In the genomic region with DNA sequence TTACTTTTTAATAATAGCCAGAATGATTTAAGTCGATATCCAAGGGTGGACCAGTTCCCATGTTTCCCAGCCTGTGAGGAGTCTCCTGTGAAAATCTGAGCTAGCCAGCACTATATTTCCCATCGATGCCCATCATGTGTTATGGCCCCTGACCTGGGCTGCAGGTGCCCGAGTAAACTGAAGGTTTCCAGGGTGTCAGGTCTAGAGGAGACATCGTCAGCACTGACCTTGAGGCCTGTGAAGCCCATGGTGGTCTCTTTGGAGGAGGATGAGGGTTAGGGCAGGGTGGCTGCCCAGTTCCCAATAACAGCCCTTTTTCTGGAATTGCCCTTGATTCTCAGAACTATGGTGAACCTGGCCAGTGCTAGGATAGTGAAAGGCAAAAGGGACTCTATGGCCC, we compare ENCODE assay signal across 19 cellular contexts.
DNase-seq lines count a peak whose midpoint lies in the region; ATAC-seq and TF ChIP-seq lines count a peak whose summit lies in the region.
"Had no signal": no experiment of that assay in that cellular context is flagged by ENCODE, and none has a peak within 500 bp of the region (broad histone marks: within the 10 kb centered on the region; RNA-seq: fewer than 3 reads in every experiment).

No MANE protein-coding gene starts in this region.

- no peak overlapping the region for H3K4me3 Mint-ChIP-seq in activated CD4-positive, alpha-beta memory T cell treated with anti-CD3 and anti-CD28 coated beads, Interleukin-2, amount 10 ng/mL, durations not matched to agents 7 days and 5 days
- no peak overlapping the region for H3K4me3 Mint-ChIP-seq in activated CD4-positive, alpha-beta memory T cell treated with anti-CD3 and anti-CD28 coated beads for 36 hours
- H3K4me3 Mint-ChIP-seq in osteocyte (ENCODE audit: unreplicated experiment) = no peak overlapping the region
- H3K4me3 Mint-ChIP-seq: CD14-positive monocyte; CD4-positive, alpha-beta memory T cell; GM23338; HFFc6 had no signal

- H3K4me3 ChIP-seq in RWPE2 (ENCODE audit: severe bottlenecking) (no peak overlapping the region), WERI-Rb-1 (ENCODE audit: low read depth, low read length) (no peak overlapping the region), prostate gland (no peak overlapping the region)
- H3K4me3 ChIP-seq: A549, BLaER1, GM23338 had no signal

- peaks cover 11% of the 10 kb centered on the region for H3K27me3 Mint-ChIP-seq in activated CD4-positive, alpha-beta memory T cell treated with anti-CD3 and anti-CD28 coated beads, Interleukin-2, amount 10 ng/mL, durations not matched to agents 7 days and 5 days
- H3K27me3 Mint-ChIP-seq in activated CD4-positive, alpha-beta memory T cell treated with anti-CD3 and anti-CD28 coated beads for 36 hours = peaks cover 5% of the 10 kb centered on the region
- peaks cover 4% of the 10 kb centered on the region for H3K27me3 Mint-ChIP-seq in osteocyte (ENCODE audit: unreplicated experiment)
- H3K27me3 Mint-ChIP-seq: CD4-positive, alpha-beta memory T cell had no signal

- ATAC-seq in RWPE2 (ENCODE audit: low read depth) (no peak), HG03175 (IDR thresholded peaks at IDR 0.05; ENCODE audit: unreplicated experiment) (no peak)
- ATAC-seq: HCT116 had no signal

- H3K9me3 ChIP-seq in RWPE2 (ENCODE audit: severe bottlenecking) (no peaks in the 10 kb centered on the region), WERI-Rb-1 (ENCODE audit: severe bottlenecking) (no peaks in the 10 kb centered on the region), prostate gland (no peaks in the 10 kb centered on the region)
- H3K9me3 ChIP-seq: A549, BLaER1 had no signal

- no peaks in the 10 kb centered on the region for H3K36me3 ChIP-seq in RWPE2 (ENCODE audit: low read depth)
- no peaks in the 10 kb centered on the region for H3K36me3 ChIP-seq in WERI-Rb-1
- H3K36me3 ChIP-seq in prostate gland = no peaks in the 10 kb centered on the region
- H3K36me3 ChIP-seq: BLaER1 had no signal

- H3K27me3 ChIP-seq in RWPE2 (ENCODE audit: insufficient read depth, poor library complexity, severe bottlenecking) (no peaks in the 10 kb centered on the region), WERI-Rb-1 (ENCODE audit: insufficient read depth, low read depth, severe bottlenecking) (no peaks in the 10 kb centered on the region), prostate gland (replicated peaks; ENCODE audit: insufficient read depth) (no peaks in the 10 kb centered on the region)
- H3K27me3 ChIP-seq: BLaER1 had no signal

- peaks cover 28% of the 10 kb centered on the region for H3K4me1 Mint-ChIP-seq in activated CD4-positive, alpha-beta memory T cell treated with anti-CD3 and anti-CD28 coated beads, Interleukin-2, amount 10 ng/mL, durations not matched to agents 7 days and 5 days
- H3K4me1 Mint-ChIP-seq in activated CD4-positive, alpha-beta memory T cell treated with anti-CD3 and anti-CD28 coated beads for 36 hours (ENCODE audit: low read depth) = peaks cover 19% of the 10 kb centered on the region
- peaks cover 7% of the 10 kb centered on the region for H3K4me1 Mint-ChIP-seq in osteocyte (ENCODE audit: unreplicated experiment)

- no peak for TF ChIP-seq CTCF in RWPE2 (IDR thresholded peaks at IDR 0.05; ENCODE audit: poor library complexity, severe bottlenecking)
- TF ChIP-seq CTCF in osteocyte (IDR thresholded peaks at IDR 0.05) = no peak
- no peak for TF ChIP-seq CTCF in WERI-Rb-1 (IDR thresholded peaks at IDR 0.05; ENCODE audit: low read depth, low read length)
- TF ChIP-seq CTCF in prostate gland (IDR thresholded peaks at IDR 0.05) = no peak

- TF ChIP-seq POLR2A in prostate gland (IDR thresholded peaks at IDR 0.05) = no peak

- CTCF ChIA-PET in activated CD4-positive, alpha-beta memory T cell treated with anti-CD3 and anti-CD28 coated beads, Interleukin-2, amount 10 ng/mL, durations not matched to agents 7 days and 5 days (lab: Charles Lee) = interaction anchor here (0.6 to 5.7 kb wide), 5 partner anchors 25 to 225 kb away, joined by 4 to 60 read pairs (median 7); no protein-coding TSS in a partner anchor
- CTCF ChIA-PET in activated CD4-positive, alpha-beta memory T cell treated with anti-CD3 and anti-CD28 coated beads for 36 hours (lab: Charles Lee) = interaction anchor here (0.7 to 9.0 kb wide), 5 partner anchors 11 to 448 kb away, joined by 3 to 139 read pairs (median 4); partner anchors contain the start of gene LPIN3

- no peaks in the 10 kb centered on the region for H3K9me3 Mint-ChIP-seq in activated CD4-positive, alpha-beta memory T cell treated with anti-CD3 and anti-CD28 coated beads, Interleukin-2, amount 10 ng/mL, durations not matched to agents 7 days and 5 days
- H3K9me3 Mint-ChIP-seq in activated CD4-positive, alpha-beta memory T cell treated with anti-CD3 and anti-CD28 coated beads for 36 hours = no peaks in the 10 kb centered on the region
- H3K9me3 Mint-ChIP-seq in osteocyte (ENCODE audit: unreplicated experiment) = no peaks in the 10 kb centered on the region
- H3K9me3 Mint-ChIP-seq: CD14-positive monocyte; CD4-positive, alpha-beta memory T cell; GM23338; HFFc6 had no signal

- peaks cover 10% of the 10 kb centered on the region for H3K4me1 ChIP-seq in RWPE2 (ENCODE audit: insufficient read depth, poor library complexity, severe bottlenecking)
- H3K4me1 ChIP-seq in prostate gland (replicated peaks) = no peaks in the 10 kb centered on the region
- H3K4me1 ChIP-seq: A549, BLaER1 had no signal

- no peak overlapping the region for H3K27ac ChIP-seq in RWPE2 (ENCODE audit: poor library complexity, severe bottlenecking)
- H3K27ac ChIP-seq in WERI-Rb-1 = no peak overlapping the region
- H3K27ac ChIP-seq in prostate gland = no peak overlapping the region
- H3K27ac ChIP-seq: 22Rv1, A549, BLaER1 had no signal

- peak; percentile 3 for DNase-seq in activated CD4-positive, alpha-beta memory T cell treated with anti-CD3 and anti-CD28 coated beads, Interleukin-2, amount 10 ng/mL, durations not matched to agents 7 days and 5 days
- no peak for DNase-seq in activated CD4-positive, alpha-beta memory T cell treated with anti-CD3 and anti-CD28 coated beads for 36 hours
- DNase-seq in RWPE2 (ENCODE audit: low spot score) (peak; percentile 56), osteocyte (ENCODE audit: extremely low spot score, unreplicated experiment) (peak; percentile 38), ureter (ENCODE audit: low spot score) (peak; percentile 34), WERI-Rb-1 (no peak), prostate gland (ENCODE audit: low spot score) (no peak)
- DNase-seq: Calu3; CD4-positive, alpha-beta memory T cell; DMS79 treated with DMSO at 0.1 percent for 48 hours; GF-D8; HFFc6 had no signal

- no peaks in the 10 kb centered on the region for H3K36me3 Mint-ChIP-seq in activated CD4-positive, alpha-beta memory T cell treated with anti-CD3 and anti-CD28 coated beads, Interleukin-2, amount 10 ng/mL, durations not matched to agents 7 days and 5 days (ENCODE audit: low read depth)
- no peaks in the 10 kb centered on the region for H3K36me3 Mint-ChIP-seq in activated CD4-positive, alpha-beta memory T cell treated with anti-CD3 and anti-CD28 coated beads for 36 hours
- H3K36me3 Mint-ChIP-seq in osteocyte (ENCODE audit: unreplicated experiment) = no peaks in the 10 kb centered on the region
- H3K36me3 Mint-ChIP-seq: CD14-positive monocyte; CD4-positive, alpha-beta memory T cell had no signal

- POLR2A ChIA-PET in activated CD4-positive, alpha-beta memory T cell treated with anti-CD3 and anti-CD28 coated beads, Interleukin-2, amount 10 ng/mL, durations not matched to agents 7 days and 5 days (lab: Charles Lee) = interaction anchor here (1.4 kb wide), 1 partner anchor 130 kb away, joined by 3 read pairs; no protein-coding TSS in a partner anchor
- POLR2A ChIA-PET in activated CD4-positive, alpha-beta memory T cell treated with anti-CD3 and anti-CD28 coated beads for 36 hours (lab: Charles Lee) = interaction anchor here (0.6 kb wide), 1 partner anchor 216 kb away, joined by 5 read pairs; no protein-coding TSS in a partner anchor

- intact Hi-C loops in activated CD4-positive, alpha-beta memory T cell treated with anti-CD3 and anti-CD28 coated beads for 36 hours (cut with micrococcal nuclease) = loop anchor here (10.0 kb wide), 1 partner anchor 729 kb away; no protein-coding TSS in a partner anchor
- intact Hi-C loops in prostate gland (cut with DNase I) = loop anchor here (10.0 kb wide), 2 partner anchors 1081 to 1701 kb away; no protein-coding TSS in a partner anchor

- H3K27ac Mint-ChIP-seq in activated CD4-positive, alpha-beta memory T cell treated with anti-CD3 and anti-CD28 coated beads, Interleukin-2, amount 10 ng/mL, durations not matched to agents 7 days and 5 days = no peak overlapping the region
- no peak overlapping the region for H3K27ac Mint-ChIP-seq in activated CD4-positive, alpha-beta memory T cell treated with anti-CD3 and anti-CD28 coated beads for 36 hours
- H3K27ac Mint-ChIP-seq in osteocyte (ENCODE audit: unreplicated experiment) = no peak overlapping the region
- H3K27ac Mint-ChIP-seq: CD4-positive, alpha-beta memory T cell; GM23338; HFFc6 had no signal

- 70% methylated on average over 4 of the region's 4 CpGs for WGBS in prostate gland

Comparison
In these comparisons a context has a peak if more than half of its experiments do, and no peak if none do; other contexts are left out.
1. DNase-seq: peak in activated CD4-positive, alpha-beta memory T cell treated with anti-CD3 and anti-CD28 coated beads, Interleukin-2, amount 10 ng/mL, durations not matched to agents 7 days and 5 days (single experiment), RWPE2 (single experiment), osteocyte (single experiment) and ureter (single experiment); none in activated CD4-positive, alpha-beta memory T cell treated with anti-CD3 and anti-CD28 coated beads for 36 hours (single experiment), WERI-Rb-1 (single experiment) and prostate gland (single experiment).